Comparison of ENCODE assay signal across 9 cellular contexts in genomic region chr19:56253737-56254136, GRCh38. TPM values are rescaled to one million over a fixed set of nuclear protein-coding genes. Genes with fewer than 3 reads are reported as not detected.
A peak's percentile ranks its signal among the peaks of the same experiment; 100 is the strongest.
DNase-seq lines count a peak whose midpoint lies in the region; TF ChIP-seq lines count a peak whose summit lies in the region.
"Had no signal": no experiment of that assay in that cellular context is flagged by ENCODE, and none has a peak within 500 bp of the region (broad histone marks: within the 10 kb centered on the region; RNA-seq: fewer than 3 reads in every experiment).

No MANE protein-coding gene starts in this region.

- 0 out of 2 replicates have a peak, but pooled peaks cover 6% of the 10 kb centered on the region for H3F3A ChIP-seq in SU-DHL-6 (ENCODE audit: insufficient read depth)

- H3K4me1 Mint-ChIP-seq in CD14-positive monocyte = peaks cover 3% of the 10 kb centered on the region

- H4K20me1 ChIP-seq in SU-DHL-6 (ENCODE audit: low read depth, low read length) = no peaks in the 10 kb centered on the region
- H4K20me1 ChIP-seq: BLaER1 had no signal

- H3K9me3 Mint-ChIP-seq in CD14-positive monocyte = peaks cover 0 to 7% (median 5%) of the 10 kb centered on the region in 7 donors

- H3K36me3 Mint-ChIP-seq in CD14-positive monocyte = peaks cover 6 to 9% of the 10 kb centered on the region in 2 donors

- H3K4me3 Mint-ChIP-seq in CD14-positive monocyte = no peak overlapping the region

- no peaks in the 10 kb centered on the region for H3K36me3 ChIP-seq in SU-DHL-6 (ENCODE audit: low read length)
- H3K36me3 ChIP-seq: BLaER1 had no signal

- H3K9me2 ChIP-seq in SU-DHL-6 (replicated peaks; ENCODE audit: insufficient read depth, low read length) = no peaks in the 10 kb centered on the region

- no peak overlapping the region for H3K4me2 ChIP-seq in SU-DHL-6 (ENCODE audit: low read depth, low read length, poor library complexity, severe bottlenecking)
- H3K4me2 ChIP-seq: BLaER1 had no signal

- DNase-seq in NCI-H1436 (lab: John Stamatoyannopoulos, UW) (peak; percentile 57), NCI-H1436 treated with DMSO at 0.1 percent for 48 hours (lab: John Stamatoyannopoulos, UW) (no peak), NCI-H1092 treated with DMSO at 0.1 percent for 48 hours (lab: John Stamatoyannopoulos, UW) (peak; percentile 41), germinal center (ENCODE audit: low spot score) (peak; percentile 46), smooth muscle cell of the brain vasculature (ENCODE audit: low read depth, low spot score) (peak; percentile 23), cortex of kidney (lab: John Stamatoyannopoulos, UW) (no peak), CD14-positive monocyte (ENCODE audit: low spot score) (no peak)

- H3K79me2 ChIP-seq in SU-DHL-6 (ENCODE audit: insufficient read depth, low read length) = no peaks in the 10 kb centered on the region

- no peak overlapping the region for H3K9ac ChIP-seq in SU-DHL-6 (ENCODE audit: low read length)
- H3K9ac ChIP-seq: BLaER1 had no signal

- H3K27ac Mint-ChIP-seq in CD14-positive monocyte = no peak overlapping the region

- no peaks in the 10 kb centered on the region for H3K27me3 Mint-ChIP-seq in CD14-positive monocyte (ENCODE audit: low read depth in 3 of 3)

- no peak overlapping the region for H3K27ac ChIP-seq in SU-DHL-6 (ENCODE audit: low read depth, low read length)
- H3K27ac ChIP-seq: BLaER1 had no signal

- intact Hi-C loops in CD14-positive monocyte (cut with micrococcal nuclease) = loop anchor here (1.0 to 10.0 kb wide), 4 partner anchors 51 to 99 kb away; no protein-coding TSS in a partner anchor

- no peaks in the 10 kb centered on the region for H3K27me3 ChIP-seq in SU-DHL-6 (ENCODE audit: low read length)
- H3K27me3 ChIP-seq: BLaER1 had no signal

- H3K9me3 ChIP-seq in SU-DHL-6 (ENCODE audit: insufficient read depth, low read length) = no peaks in the 10 kb centered on the region
- H3K9me3 ChIP-seq: BLaER1 had no signal

- TF ChIP-seq CTCF in SU-DHL-6 (IDR thresholded peaks at IDR 0.05; ENCODE audit: insufficient read depth, low read length, poor library complexity, severe bottlenecking) = peak; percentile 31
- TF ChIP-seq CTCF in CD14-positive monocyte (IDR thresholded peaks at IDR 0.05) = no peak

- no peak overlapping the region for H3K4me3 ChIP-seq in SU-DHL-6 (ENCODE audit: insufficient read depth, low read length, poor library complexity, severe bottlenecking)
- H3K4me3 ChIP-seq: BLaER1 had no signal

- H2AFZ ChIP-seq in SU-DHL-6 (ENCODE audit: low read depth, low read length, severe bottlenecking) = no peak overlapping the region

RNA-seq across cellular contexts. Expression of gene EDDM13, which starts 18.8 kb away (rescaled TPM):
- polyA plus RNA-seq in CD14-positive monocyte = under 1 TPM; 0.61 to 0.70 TPM

RNA-seq across cellular contexts. Expression of gene ZSCAN5C, which starts 51.7 kb away (rescaled TPM):
- polyA plus RNA-seq in CD14-positive monocyte = not detected

RNA-seq across cellular contexts. Expression of gene ZSCAN5B, which starts 56.2 kb away (rescaled TPM):
- not detected for polyA plus RNA-seq in CD14-positive monocyte

Comparison
In these comparisons a context has a peak if more than half of its experiments do, and no peak if none do; other contexts are left out.
1. DNase-seq: peak in NCI-H1436 (single experiment), NCI-H1092 treated with DMSO at 0.1 percent for 48 hours (single experiment), germinal center (single experiment) and smooth muscle cell of the brain vasculature (single experiment); none in NCI-H1436 treated with DMSO at 0.1 percent for 48 hours (single experiment), cortex of kidney (single experiment) and CD14-positive monocyte (single experiment).